Comparison of ENCODE assay signal across 10 cellular contexts in the genomic region with DNA sequence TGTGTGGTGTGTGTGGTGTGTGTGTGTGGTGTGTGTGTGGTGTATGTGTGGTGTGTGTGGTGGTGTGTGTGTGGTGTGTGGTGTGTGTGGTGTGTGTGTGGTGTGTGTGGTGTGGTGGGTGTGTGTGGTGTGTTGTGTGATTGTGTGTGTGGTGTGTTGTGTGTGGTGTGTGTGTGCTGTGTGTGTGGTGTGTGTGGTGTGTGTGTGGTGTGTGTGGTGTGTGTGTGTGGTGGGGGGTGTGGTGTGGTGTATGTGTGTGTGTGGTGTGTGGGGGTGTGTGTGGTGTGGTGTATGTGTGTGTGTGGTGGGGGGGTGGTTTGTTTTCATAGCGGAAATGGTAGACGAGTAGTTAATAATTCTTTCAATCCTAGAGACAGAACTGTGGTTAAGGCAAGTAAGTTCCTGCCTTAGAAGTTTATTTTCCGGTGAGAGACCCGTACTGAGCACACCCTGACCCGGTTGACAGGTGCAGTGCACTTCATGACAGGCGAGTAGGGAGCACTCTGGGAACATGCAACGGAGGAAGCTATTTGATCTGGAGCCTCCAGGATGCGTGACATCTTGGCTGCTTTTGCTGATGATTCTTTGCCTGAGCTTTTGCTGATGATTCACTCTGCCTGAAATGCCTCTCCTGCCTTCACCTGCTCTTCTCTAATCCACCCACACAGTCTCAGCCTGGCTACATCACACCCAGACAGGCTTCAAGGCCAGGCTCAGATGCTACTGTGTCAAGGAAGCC. TPM values are rescaled to one million over a fixed set of nuclear protein-coding genes. Genes with fewer than 3 reads are reported as not detected.
DNase-seq lines count a peak whose midpoint lies in the region; ATAC-seq, FAIRE-seq and TF ChIP-seq lines count a peak whose summit lies in the region.
"Had no signal": no experiment of that assay in that cellular context is flagged by ENCODE, and none has a peak within 500 bp of the region (broad histone marks: within the 10 kb centered on the region; RNA-seq: fewer than 3 reads in every experiment).

No MANE protein-coding gene starts in this region.

- DNase-seq in A549 (ENCODE audit: low read depth in 1 of 2, low spot score in 1 of 2) (peak; percentile 41 to 52), NCI-H128 (lab: John Stamatoyannopoulos, UW; ENCODE audit: unreplicated experiment) (no peak), dermis blood vessel endothelial cell (no peak)
- peak; percentile 31 to 37 for DNase-seq in stimulated activated CD4-positive, alpha-beta T cell treated with anti-CD3 and anti-CD28 coated beads, Interleukin-12 subunit alpha, Interleukin-12 subunit beta, amount 100 ng/mL, for 24 hours (ENCODE audit: low read depth in 2 of 2)

- ATAC-seq in A549 (peak; percentile 56 to 58), GM19463 (IDR thresholded peaks at IDR 0.05; ENCODE audit: unreplicated experiment) (peak; percentile 70), HG03565 (IDR thresholded peaks at IDR 0.05; ENCODE audit: unreplicated experiment) (peak; percentile 61), GM21367 (IDR thresholded peaks at IDR 0.05; ENCODE audit: unreplicated experiment) (no peak)

- H3K4me1 Mint-ChIP-seq in activated naive CD8-positive, alpha-beta T cell (ENCODE audit: low read depth): peaks cover 39% of the 10 kb centered on the region

- H3K27me3 Mint-ChIP-seq in activated naive CD8-positive, alpha-beta T cell: no peaks in the 10 kb centered on the region

- TF ChIP-seq RAD21 in A549 (conservative IDR thresholded peaks at IDR 0.05 in 1 of 2, IDR thresholded peaks at IDR 0.05 in 1 of 2): no peak

- H3K27ac ChIP-seq in A549: peak overlapping the region in 1 of 2 experiments; percentile 26; a peak in 2 of 6 replicates
- H3K27ac ChIP-seq: BLaER1 treated with 17β-estradiol and CSF1 and Interleukin-3, amounts not matched to agents 10 nM and 100 nM had no signal

- H3K27ac Mint-ChIP-seq in activated naive CD8-positive, alpha-beta T cell: peak overlapping the region; percentile 71

- H3K36me3 Mint-ChIP-seq in activated naive CD8-positive, alpha-beta T cell: no peaks in the 10 kb centered on the region

- 0 out of 3 replicates have a peak, but pooled peaks cover 6% of the 10 kb centered on the region for H3K9me3 ChIP-seq in A549
- H3K9me3 ChIP-seq: BLaER1 treated with 17β-estradiol and CSF1 and Interleukin-3, amounts not matched to agents 10 nM and 100 nM had no signal

- TF ChIP-seq POLR2A in A549 (IDR thresholded peaks at IDR 0.05; ENCODE audit: low read length): no peak

- no peak for TF ChIP-seq CTCF in A549 (IDR thresholded peaks at IDR 0.05)

- H3K4me3 Mint-ChIP-seq in activated naive CD8-positive, alpha-beta T cell: peak overlapping the region; percentile 14

- H3K9me3 Mint-ChIP-seq in activated naive CD8-positive, alpha-beta T cell (ENCODE audit: low read depth): no peaks in the 10 kb centered on the region

- no peak for FAIRE-seq in A549 (lab: Jason Lieb, UNC)

- CTCF ChIA-PET in A549 (lab: Yijun Ruan, JAX): interaction anchor here (0.5 to 1.4 kb wide), 2 partner anchors 11 to 160 kb away, joined by 3 to 5 read pairs; no protein-coding TSS in a partner anchor

- peak overlapping the region; percentile 60 for H3K4me2 ChIP-seq in A549

- no peak overlapping the region for H3K4me3 ChIP-seq in A549
- H3K4me3 ChIP-seq: BLaER1 treated with 17β-estradiol and CSF1 and Interleukin-3, amounts not matched to agents 10 nM and 100 nM had no signal

- no peak for TF ChIP-seq EP300 in A549 (IDR thresholded peaks at IDR 0.05)

- POLR2A ChIA-PET in A549 (lab: Yijun Ruan, JAX): interaction anchor here (0.6 kb wide), 1 partner anchor 15 kb away, joined by 3 read pairs; no protein-coding TSS in a partner anchor

- WGBS in A549 (ENCODE audit: missing lambda C conversion rate): 8% methylated on average over 8 of the region's 8 CpGs

- peaks cover 24% of the 10 kb centered on the region for H3K4me1 ChIP-seq in A549

TF ChIP-seq in A549, 52 proteins besides CTCF, POLR2A, EP300 and RAD21:
- TF ChIP-seq MAFK (IDR thresholded peaks at IDR 0.05; ENCODE audit: partially characterized antibody) (no peak), CHD4 (IDR thresholded peaks at IDR 0.05; ENCODE audit: borderline replicate concordance) (no peak), MYC (IDR thresholded peaks at IDR 0.05; ENCODE audit: borderline replicate concordance, low read length) (no peak), NFE2L2 (conservative IDR thresholded peaks at IDR 0.05; ENCODE audit: low read length) (no peak), RFX5 (IDR thresholded peaks at IDR 0.05) (no peak), HEYL (CRISPR knock-in tag; IDR thresholded peaks at IDR 0.05) (no peak), ZNF302 (CRISPR knock-in tag; IDR thresholded peaks at IDR 0.05) (no peak), CBX8 (IDR thresholded peaks at IDR 0.05) (no peak), EHF (CRISPR knock-in tag; IDR thresholded peaks at IDR 0.05) (no peak), HOXA7 (CRISPR knock-in tag; IDR thresholded peaks at IDR 0.05) (no peak), MAZ (IDR thresholded peaks at IDR 0.05; ENCODE audit: borderline replicate concordance, low read depth, low read length) (no peak), CEBPB (IDR thresholded peaks at IDR 0.05) (no peak), JUNB (IDR thresholded peaks at IDR 0.05) (no peak)
TF ChIP-seq in A549: peak in this region for 0.

RNA-seq across cellular contexts. Expression of gene FAT2, which starts 21.7 kb away (rescaled TPM):
- polyA plus RNA-seq in A549 (2011; rRNA removed) (0.01 TPM in 1 of 2 replicates, not detected in the other), A549 (2017; fragmentation: RNase III; extraction: RNeasy Plus Mini Kit Qiagen cat#74134 plus additional on column Dnase treatment) (0.01 to 0.03 TPM (median 0.01 TPM) in 3 replicates)
- under 0.01 TPM in 1 of 2 replicates, not detected in the other for polyA plus RNA-seq in A549 (2012; cell fraction: cytosol; rRNA removed)
- polyA plus RNA-seq in A549 (2012; cell fraction: nucleus; rRNA removed): 0.01 TPM in 1 of 2 replicates, not detected in the other
- 0.08 and 0.10 TPM in 2 replicates for polyA minus RNA-seq in A549 (2011; rRNA and poly(A)+ RNA removed)
- total RNA-seq in dermis blood vessel endothelial cell: under 0.01 TPM in 2 replicates
- total RNA-seq: activated CD8-positive, alpha-beta memory T cell treated with anti-CD3 and anti-CD28 coated beads for 36 hours had no signal

Comparison
In these comparisons a context has a peak if more than half of its experiments do, and no peak if none do; other contexts are left out.
1. DNase-seq: peak in A549 (2 of 2) and stimulated activated CD4-positive, alpha-beta T cell treated with anti-CD3 and anti-CD28 coated beads, Interleukin-12 subunit alpha, Interleukin-12 subunit beta, amount 100 ng/mL, for 24 hours (2 of 2); none in NCI-H128 (single experiment) and dermis blood vessel endothelial cell (single experiment).